19 cellular contexts compared by ENCODE assay signal in the genomic region with DNA sequence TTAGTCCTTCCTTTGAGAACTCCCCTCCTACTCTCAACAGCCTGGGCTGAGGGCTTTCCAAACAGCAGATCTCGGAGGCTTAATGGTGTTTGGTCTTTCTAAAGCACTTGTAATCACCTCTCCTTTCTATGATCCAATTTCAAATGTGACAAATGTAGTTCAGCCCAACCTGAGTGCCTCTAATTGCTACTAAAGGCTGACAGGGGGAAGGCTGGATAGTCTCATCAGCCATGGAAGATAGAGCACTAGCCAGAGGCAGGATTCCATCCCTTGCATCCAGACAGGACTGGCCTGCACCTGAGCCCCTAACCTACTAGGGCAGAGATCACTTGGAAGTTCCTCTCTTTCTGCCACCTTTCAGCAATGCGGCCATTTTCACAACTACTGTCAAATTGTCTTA.
DNase-seq lines count a peak whose midpoint lies in the region; ATAC-seq and TF ChIP-seq lines count a peak whose summit lies in the region.
"Had no signal": no experiment of that assay in that cellular context is flagged by ENCODE, and none has a peak within 500 bp of the region (broad histone marks: within the 10 kb centered on the region; RNA-seq: fewer than 3 reads in every experiment).

No MANE protein-coding gene starts in this region.

- H3K4me3 ChIP-seq in sigmoid colon (no peak overlapping the region), stomach (no peak overlapping the region)
- H3K4me3 ChIP-seq: gastroesophageal sphincter, Peyer's patch, uterus had no signal

- H3K4me1 ChIP-seq in sigmoid colon (peaks cover 0 to 27% (median 19%) of the 10 kb centered on the region in 4 donors), stomach (peaks cover 0 to 21% (median 6%) of the 10 kb centered on the region in 4 donors)
- H3K4me1 ChIP-seq: Peyer's patch had no signal

- TF ChIP-seq EP300 in sigmoid colon (IDR thresholded peaks at IDR 0.05) = no peak
- TF ChIP-seq EP300 in stomach (IDR thresholded peaks at IDR 0.05) = no peak

- peak; percentile 93 for DNase-seq in DMS79 treated with DMSO at 0.1 percent for 48 hours (lab: John Stamatoyannopoulos, UW)
- DNase-seq in NCI-H187 (lab: John Stamatoyannopoulos, UW) = peak; percentile 58 to 83
- DNase-seq in NCI-H69 (lab: John Stamatoyannopoulos, UW) = peak; percentile 87
- peak; percentile 40 for DNase-seq in left kidney (ENCODE audit: low read depth, low spot score)
- DNase-seq in natural killer cell treated with Interleukin-12 subunit alpha and Interleukin-12 subunit beta and Interleukin-15 and Interleukin-18, amount 100 ng/mL, for 72 hours (ENCODE audit: low spot score) = no peak
- no peak for DNase-seq in sigmoid colon
- no peak for DNase-seq in stomach
- no peak for DNase-seq in activated naive CD4-positive, alpha-beta T cell treated with anti-CD3 and anti-CD28 coated beads, Interleukin-2, amount 50 U/mL, for 72 hours (ENCODE audit: low spot score in 2 of 2)
- DNase-seq: activated CD4-positive, alpha-beta T cell treated with anti-CD3 and anti-CD28 coated beads for 1 hour; activated CD8-positive, alpha-beta memory T cell treated with anti-CD3 and anti-CD28 coated beads, Interleukin-2, amount 10 ng/mL, durations not matched to agents 7 days and 5 days; CD8-positive, alpha-beta T cell; H7; MM.1S; NCI-H526; Peyer's patch; right cardiac atrium; uterus had no signal

- H3K27ac ChIP-seq in sigmoid colon (no peak overlapping the region), stomach (no peak overlapping the region)
- H3K27ac ChIP-seq: gastroesophageal sphincter, Peyer's patch, uterus had no signal

- H3K36me3 ChIP-seq in sigmoid colon = no peaks in the 10 kb centered on the region
- H3K36me3 ChIP-seq in stomach = no peaks in the 10 kb centered on the region
- H3K36me3 ChIP-seq: gastroesophageal sphincter, Peyer's patch, uterus had no signal

- H3K9me3 Mint-ChIP-seq in natural killer cell treated with Interleukin-12 subunit alpha and Interleukin-12 subunit beta and Interleukin-15 and Interleukin-18, amount 100 ng/mL, for 72 hours = no peaks in the 10 kb centered on the region
- no peaks in the 10 kb centered on the region for H3K9me3 Mint-ChIP-seq in activated naive CD4-positive, alpha-beta T cell treated with anti-CD3 and anti-CD28 coated beads, Interleukin-2, amount 50 U/mL, for 72 hours
- H3K9me3 Mint-ChIP-seq: CD8-positive, alpha-beta T cell; IgD-negative memory B cell had no signal

- 66 to 84% methylated on average over 2 of the region's 2 CpGs for WGBS in sigmoid colon, 2 donors
- 65 to 81% (median 73%) methylated on average over 2 of the region's 2 CpGs for WGBS in stomach, 5 donors

- H3K4me3 Mint-ChIP-seq in natural killer cell treated with Interleukin-12 subunit alpha and Interleukin-12 subunit beta and Interleukin-15 and Interleukin-18, amount 100 ng/mL, for 72 hours = no peak overlapping the region
- H3K4me3 Mint-ChIP-seq: activated CD8-positive, alpha-beta memory T cell treated with anti-CD3 and anti-CD28 coated beads, Interleukin-2, amount 10 ng/mL, durations not matched to agents 7 days and 5 days; CD8-positive, alpha-beta T cell; IgD-negative memory B cell had no signal

- H3K27ac Mint-ChIP-seq in natural killer cell treated with Interleukin-12 subunit alpha and Interleukin-12 subunit beta and Interleukin-15 and Interleukin-18, amount 100 ng/mL, for 72 hours = no peak overlapping the region
- no peak overlapping the region for H3K27ac Mint-ChIP-seq in activated naive CD4-positive, alpha-beta T cell treated with anti-CD3 and anti-CD28 coated beads, Interleukin-2, amount 50 U/mL, for 72 hours
- H3K27ac Mint-ChIP-seq: activated CD8-positive, alpha-beta memory T cell treated with anti-CD3 and anti-CD28 coated beads, Interleukin-2, amount 10 ng/mL, durations not matched to agents 7 days and 5 days; CD8-positive, alpha-beta T cell; IgD-negative memory B cell had no signal

- H3K4me1 Mint-ChIP-seq in natural killer cell treated with Interleukin-12 subunit alpha and Interleukin-12 subunit beta and Interleukin-15 and Interleukin-18, amount 100 ng/mL, for 72 hours (ENCODE audit: low read depth in 2 of 2) = no peaks in the 10 kb centered on the region

- no peaks in the 10 kb centered on the region for H3K9me3 ChIP-seq in sigmoid colon
- H3K9me3 ChIP-seq in stomach = no peaks in the 10 kb centered on the region
- H3K9me3 ChIP-seq: gastroesophageal sphincter, Peyer's patch, uterus had no signal

- TF ChIP-seq CTCF in sigmoid colon (IDR thresholded peaks at IDR 0.05) (no peak), stomach (IDR thresholded peaks at IDR 0.05) (no peak)

- H3K27me3 Mint-ChIP-seq in natural killer cell treated with Interleukin-12 subunit alpha and Interleukin-12 subunit beta and Interleukin-15 and Interleukin-18, amount 100 ng/mL, for 72 hours = peaks cover 37 to 54% of the 10 kb centered on the region in 2 donors

- TF ChIP-seq POLR2A in sigmoid colon (IDR thresholded peaks at IDR 0.05) = no peak
- TF ChIP-seq POLR2A in stomach (IDR thresholded peaks at IDR 0.05) = no peak

- H3K36me3 Mint-ChIP-seq in natural killer cell treated with Interleukin-12 subunit alpha and Interleukin-12 subunit beta and Interleukin-15 and Interleukin-18, amount 100 ng/mL, for 72 hours = no peaks in the 10 kb centered on the region
- no peaks in the 10 kb centered on the region for H3K36me3 Mint-ChIP-seq in activated naive CD4-positive, alpha-beta T cell treated with anti-CD3 and anti-CD28 coated beads, Interleukin-2, amount 50 U/mL, for 72 hours
- H3K36me3 Mint-ChIP-seq: activated CD8-positive, alpha-beta memory T cell treated with anti-CD3 and anti-CD28 coated beads, Interleukin-2, amount 10 ng/mL, durations not matched to agents 7 days and 5 days; CD8-positive, alpha-beta T cell had no signal

- H3K27me3 ChIP-seq in sigmoid colon = no peaks in the 10 kb centered on the region
- peaks cover 0 to 22% (median 0%) of the 10 kb centered on the region in 3 donors for H3K27me3 ChIP-seq in stomach
- H3K27me3 ChIP-seq: gastroesophageal sphincter, Peyer's patch, uterus had no signal

- ATAC-seq in natural killer cell treated with Interleukin-12 subunit alpha and Interleukin-12 subunit beta and Interleukin-15 and Interleukin-18, amount 100 ng/mL, for 72 hours = no peak
- no peak for ATAC-seq in activated naive CD4-positive, alpha-beta T cell treated with anti-CD3 and anti-CD28 coated beads, Interleukin-2, amount 50 U/mL, for 72 hours
- ATAC-seq: activated CD8-positive, alpha-beta memory T cell treated with anti-CD3 and anti-CD28 coated beads, Interleukin-2, amount 10 ng/mL, durations not matched to agents 7 days and 5 days; CD8-positive, alpha-beta T cell; gastroesophageal sphincter; right cardiac atrium had no signal

- intact Hi-C loops in sigmoid colon (cut with DNase I) = no loop called here
- intact Hi-C loops in stomach (cut with DNase I; ENCODE audit: low total_unique reads) = no loop called here

Comparison
In these comparisons a context has a peak if more than half of its experiments do, and no peak if none do; other contexts are left out.
1. DNase-seq: peak in DMS79 treated with DMSO at 0.1 percent for 48 hours (single experiment), NCI-H187 (2 of 2), NCI-H69 (single experiment) and left kidney (single experiment); none in natural killer cell treated with Interleukin-12 subunit alpha and Interleukin-12 subunit beta and Interleukin-15 and Interleukin-18, amount 100 ng/mL, for 72 hours (single experiment), sigmoid colon (single experiment), stomach (single experiment) and activated naive CD4-positive, alpha-beta T cell treated with anti-CD3 and anti-CD28 coated beads, Interleukin-2, amount 50 U/mL, for 72 hours (0 of 2).